9 cellular contexts compared by ENCODE assay signal in the genomic region with DNA sequence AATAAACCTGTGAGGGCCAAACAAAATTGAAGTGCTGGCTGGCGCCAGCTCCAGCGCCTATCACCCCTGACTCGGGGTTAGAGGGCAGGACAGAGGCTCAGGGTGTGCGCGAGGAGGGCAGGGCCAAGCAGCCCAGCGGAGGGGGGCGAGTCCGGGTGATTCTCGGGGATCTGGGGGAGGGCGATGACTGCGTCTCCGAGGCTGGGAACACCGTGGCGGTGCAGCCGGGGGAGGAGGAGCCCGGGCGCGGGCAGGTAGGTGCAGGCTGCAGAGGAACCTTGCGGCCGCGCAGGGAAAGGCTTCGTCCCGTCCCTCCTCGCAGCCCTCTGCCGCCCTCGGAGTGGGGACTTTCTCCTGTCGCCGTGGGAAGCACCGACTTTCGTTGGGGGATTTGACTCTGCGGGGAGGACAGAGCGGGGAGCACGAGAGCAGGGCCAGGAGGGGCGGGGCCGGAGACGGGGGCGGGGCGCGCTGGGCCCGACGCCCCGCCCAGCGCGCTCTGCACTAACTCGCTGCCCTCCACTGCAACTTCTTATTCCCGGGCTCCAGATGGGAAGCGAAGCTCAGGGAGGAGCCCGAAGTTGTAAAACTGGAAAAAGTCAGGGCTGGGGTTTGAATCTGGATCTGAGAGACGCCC. TPM values are rescaled to one million over a fixed set of nuclear protein-coding genes. Genes with fewer than 3 reads are reported as not detected.
DNase-seq lines count a peak whose midpoint lies in the region; ATAC-seq, FAIRE-seq and TF ChIP-seq lines count a peak whose summit lies in the region.
"Had no signal": no experiment of that assay in that cellular context is flagged by ENCODE, and none has a peak within 500 bp of the region (broad histone marks: within the 10 kb centered on the region; RNA-seq: fewer than 3 reads in every experiment).

No MANE protein-coding gene starts in this region.

- no peaks in the 10 kb centered on the region for H3K36me3 ChIP-seq in endothelial cell of umbilical vein (ENCODE audit: control insufficient read depth in 2 of 2, extremely low read depth in 1 of 2, insufficient read depth in 2 of 2, low read length in 2 of 2)

- no peak overlapping the region for H3T11ph ChIP-seq in H9 (ENCODE audit: low read length)

- no peak overlapping the region for H2BK15ac ChIP-seq in H9 (ENCODE audit: low read depth, low read length)

- FAIRE-seq in endothelial cell of umbilical vein (lab: Jason Lieb, UNC), result peak; percentile 77
- no peak for FAIRE-seq in H54 (lab: Jason Lieb, UNC)

- CTCF ChIA-PET in endothelial cell of umbilical vein (lab: Charles Lee), result no interaction called here

- no peak overlapping the region for H2AFZ ChIP-seq in H9 (ENCODE audit: low read length)
- peak overlapping the region; percentile 89 for H2AFZ ChIP-seq in endothelial cell of umbilical vein (ENCODE audit: low read depth, low read length)

- H2AK5ac ChIP-seq in H9 (ENCODE audit: insufficient read length, low read length), result no peak overlapping the region

- TF ChIP-seq POLR2A in endothelial cell of umbilical vein (IDR thresholded peaks at IDR 0.05; ENCODE audit: low read depth, low read length) (no peak), H54 (IDR thresholded peaks at IDR 0.05; ENCODE audit: low read depth, low read length) (no peak)

- H3K9ac ChIP-seq in H9 (ENCODE audit: extremely low read depth, insufficient read length, low read length) (no peak overlapping the region), endothelial cell of umbilical vein (replicated peaks; ENCODE audit: extremely low read depth, insufficient read depth, low read length) (no peak overlapping the region)

- H3K9me3 ChIP-seq in H9 (ENCODE audit: control insufficient read depth, low read depth, low read length) (no peaks in the 10 kb centered on the region), endothelial cell of umbilical vein (replicated peaks; ENCODE audit: control insufficient read depth, insufficient read depth, low read length) (no peaks in the 10 kb centered on the region)

- no peak overlapping the region for H3K27ac Mint-ChIP-seq in H9

- H3K4me1 ChIP-seq in H9 (ENCODE audit: insufficient read depth, low read length) (peaks cover 9% of the 10 kb centered on the region; the same call in 1 of the 2 replicates), endothelial cell of umbilical vein (ENCODE audit: control insufficient read depth, extremely low read depth, insufficient read depth, low read length) (peaks cover 23% of the 10 kb centered on the region)

- H3K23me2 ChIP-seq in H9 (ENCODE audit: insufficient read length, low read depth, low read length, poor library complexity, severe bottlenecking), result peaks cover 10% of the 10 kb centered on the region

- peaks cover 35% of the 10 kb centered on the region for H3K27me3 Mint-ChIP-seq in H9 (ENCODE audit: low read depth)

- H2BK20ac ChIP-seq in H9 (ENCODE audit: low read depth, low read length, poor library complexity, severe bottlenecking), result no peak overlapping the region

- H3K27me3 ChIP-seq in H9 (ENCODE audit: insufficient read depth, low read length) (no peaks in the 10 kb centered on the region; the same call in 1 of the 2 replicates), endothelial cell of umbilical vein (ENCODE audit: control insufficient read depth in 2 of 2, insufficient read depth in 2 of 2, low read length in 2 of 2) (no peaks in the 10 kb centered on the region)

- H3K18ac ChIP-seq in H9 (ENCODE audit: insufficient read length, low read depth, low read length), result peak overlapping the region; percentile 6

- peak overlapping the region; percentile 71 to 81 for H3K4me3 Mint-ChIP-seq in H9

- dilution Hi-C loops in endothelial cell of umbilical vein (cut with MboI; ENCODE audit: extremely low pct_ligation_motif_present, low sequenced_read_pairs), result loop anchor here (5.0 kb wide), 1 partner anchor 41 kb away; no protein-coding TSS in a partner anchor

- no peak for TF ChIP-seq CTCF in H9 (conservative IDR thresholded peaks at IDR 0.05)
- no peak for TF ChIP-seq CTCF in endothelial cell of umbilical vein (IDR thresholded peaks at IDR 0.05; ENCODE audit: extremely low read depth in 1 of 2, insufficient read depth in 1 of 2, low read depth in 1 of 2, low read length in 2 of 2)

- H3K4ac ChIP-seq in H9 (ENCODE audit: low read depth, low read length), result no peak overlapping the region

- no peaks in the 10 kb centered on the region for H3K9me3 Mint-ChIP-seq in H9

- H3K27ac ChIP-seq in H9 (ENCODE audit: insufficient read length, low read depth, low read length) (no peak overlapping the region), endothelial cell of umbilical vein (ENCODE audit: insufficient read depth, low read depth, low read length) (no peak overlapping the region)

- DNase-seq in COLO668 (lab: John Stamatoyannopoulos, UW; ENCODE audit: unreplicated experiment), result peak; percentile 51
- peak; percentile 83 for DNase-seq in H9
- peak; percentile 47 for DNase-seq in NCI-H226
- DNase-seq in activated CD8-positive, alpha-beta memory T cell treated with anti-CD3 and anti-CD28 coated beads for 24 hours, result peak; percentile 89
- DNase-seq in endothelial cell of umbilical vein (ENCODE audit: low read depth, low spot score), result peak; percentile 53
- DNase-seq in myocyte (ENCODE audit: low read depth), result peak; percentile 14
- peak; percentile 79 for DNase-seq in stimulated activated naive CD8-positive, alpha-beta T cell treated with anti-CD3 and anti-CD28 coated beads, Interleukin-15, Interleukin-2, amounts not matched to agents 100 U/mL and 50 U/mL, for 24 hours
- no peak for DNase-seq in H54 (ENCODE audit: insufficient read length, low spot score)

- H3K36me3 Mint-ChIP-seq in H9 (ENCODE audit: insufficient read depth in 1 of 3, low read depth in 3 of 3), result no peaks in the 10 kb centered on the region

- no peak overlapping the region for H4K8ac ChIP-seq in H9 (replicated peaks; ENCODE audit: insufficient read length, low read depth, low read length)

- no peak overlapping the region for H4K91ac ChIP-seq in H9 (ENCODE audit: insufficient read length, low read depth, low read length)

- no peak overlapping the region for H2BK120ac ChIP-seq in H9 (ENCODE audit: low read depth, low read length, poor library complexity, severe bottlenecking)

- no peak overlapping the region for H2BK12ac ChIP-seq in H9 (ENCODE audit: insufficient read length, low read depth, low read length)

- H2BK5ac ChIP-seq in H9 (ENCODE audit: insufficient read length, low read length), result no peak overlapping the region

- no peak overlapping the region for H3K23ac ChIP-seq in H9 (ENCODE audit: insufficient read length, low read depth, low read length)

- H4K5ac ChIP-seq in H9 (ENCODE audit: insufficient read length, low read depth, low read length), result no peak overlapping the region

- H3K9me1 ChIP-seq in endothelial cell of umbilical vein (replicated peaks; ENCODE audit: control insufficient read depth, extremely low read depth, insufficient read depth, low read length), result no peaks in the 10 kb centered on the region

- H3K4me2 ChIP-seq in H9 (ENCODE audit: insufficient read depth, insufficient read length, low read length) (peak overlapping the region; percentile 37), endothelial cell of umbilical vein (ENCODE audit: insufficient read depth, low read length) (peak overlapping the region; percentile 57)

- peak; percentile 67 for ATAC-seq in stimulated activated naive CD8-positive, alpha-beta T cell treated with anti-CD3 and anti-CD28 coated beads, Interleukin-15, Interleukin-2, amounts not matched to agents 100 U/mL and 50 U/mL, for 24 hours

- H3K56ac ChIP-seq in H9 (ENCODE audit: insufficient read length, low read depth, low read length), result no peak overlapping the region

- WGBS in H9 (ENCODE audit: extremely low coverage, insufficient read length, low lambda C conversion rate), result no CpG with 5 or more reads among the region's 49 CpGs

- intact Hi-C loops in endothelial cell of umbilical vein (cut with micrococcal nuclease), result no loop called here

- no peak overlapping the region for H3K14ac ChIP-seq in H9 (ENCODE audit: insufficient read depth, low read length)

- no peaks in the 10 kb centered on the region for H4K20me1 ChIP-seq in H9 (ENCODE audit: control insufficient read depth, insufficient read depth, insufficient read length)
- no peaks in the 10 kb centered on the region for H4K20me1 ChIP-seq in endothelial cell of umbilical vein (replicated peaks; ENCODE audit: control insufficient read depth, extremely low read depth, insufficient read depth, low read length)

- POLR2A ChIA-PET in endothelial cell of umbilical vein (lab: Charles Lee), result no interaction called here

- no peaks in the 10 kb centered on the region for H3K79me1 ChIP-seq in H9 (ENCODE audit: insufficient read depth, low read depth, low read length, poor library complexity, severe bottlenecking)

- peaks cover 23 to 42% of the 10 kb centered on the region in 2 experiments for H3K4me1 Mint-ChIP-seq in H9

- BruUV-seq in endothelial cell of umbilical vein (replicated peaks; lab: Mats Ljungman, UMichigan), result no TSS peak

- peak overlapping the region in 2 of 3 experiments; percentile 17 to 24 for H3K4me3 ChIP-seq in endothelial cell of umbilical vein (replicated peaks in 1 of 3; ENCODE audit: insufficient read depth in 1 of 3, low read depth in 1 of 3, low read length in 3 of 3)

- H3K79me2 ChIP-seq in H9 (ENCODE audit: insufficient read depth, low read length) (no peaks in the 10 kb centered on the region), endothelial cell of umbilical vein (ENCODE audit: control insufficient read depth, insufficient read depth, low read length) (no peaks in the 10 kb centered on the region)

RNA-seq across cellular contexts. Expression of gene RGS14, which starts 5.3 kb away (rescaled TPM):
- total RNA-seq in H9 (2021) (12.3 and 16.4 TPM in 2 replicates), endothelial cell of umbilical vein (4.3 and 4.8 TPM in 2 replicates), myocyte (2.5 and 4.1 TPM in 2 replicates)
- polyA plus RNA-seq in endothelial cell of umbilical vein, result 7.3 and 9.9 TPM in 2 replicates
- polyA plus RNA-seq in endothelial cell of umbilical vein (2011; cell fraction: cytosol; rRNA removed), result 5.6 and 7.6 TPM in 2 replicates
- 8.4 and 11.2 TPM in 2 replicates for polyA plus RNA-seq in endothelial cell of umbilical vein (2011; cell fraction: nucleus; rRNA removed)
- 5.1 and 7.5 TPM in 2 replicates for polyA plus RNA-seq in endothelial cell of umbilical vein (2012)
- 4.1 and 4.2 TPM in 2 replicates for polyA minus RNA-seq in endothelial cell of umbilical vein
- 1.6 TPM for polyA minus RNA-seq in endothelial cell of umbilical vein (2011; cell fraction: cytosol; rRNA and poly(A)+ RNA removed)
- polyA minus RNA-seq in endothelial cell of umbilical vein (2011; cell fraction: nucleus; rRNA and poly(A)+ RNA removed), result 2.2 and 3.8 TPM in 2 replicates
- 0.16 TPM for polyA plus RNA-seq in myocyte (2012)

RNA-seq across cellular contexts. Expression of gene LMAN2, which starts 11.5 kb away (rescaled TPM):
- total RNA-seq in H9 (2021), result 105 and 106 TPM in 2 replicates
- total RNA-seq in endothelial cell of umbilical vein, result 151 and 160 TPM in 2 replicates
- polyA plus RNA-seq in endothelial cell of umbilical vein, result 370 and 475 TPM in 2 replicates
- polyA plus RNA-seq in endothelial cell of umbilical vein (2011; cell fraction: cytosol; rRNA removed), result 338 and 363 TPM in 2 replicates
- 205 and 244 TPM in 2 replicates for polyA plus RNA-seq in endothelial cell of umbilical vein (2011; cell fraction: nucleus; rRNA removed)
- 154 and 161 TPM in 2 replicates for polyA plus RNA-seq in endothelial cell of umbilical vein (2012)
- polyA minus RNA-seq in endothelial cell of umbilical vein, result 316 and 343 TPM in 2 replicates
- 192 TPM for polyA minus RNA-seq in endothelial cell of umbilical vein (2011; cell fraction: cytosol; rRNA and poly(A)+ RNA removed)
- 84.3 and 117 TPM in 2 replicates for polyA minus RNA-seq in endothelial cell of umbilical vein (2011; cell fraction: nucleus; rRNA and poly(A)+ RNA removed)
- total RNA-seq in myocyte, result 155 and 179 TPM in 2 replicates
- polyA plus RNA-seq in myocyte (2012), result 200 TPM

RNA-seq across cellular contexts. Expression of gene SLC34A1, which starts 21.2 kb away (rescaled TPM):
- not detected in 2 replicates for total RNA-seq in H9 (2021)
- total RNA-seq in endothelial cell of umbilical vein, result not detected in 2 replicates
- not detected in 2 replicates for polyA plus RNA-seq in endothelial cell of umbilical vein
- not detected in 2 replicates for polyA plus RNA-seq in endothelial cell of umbilical vein (2011; cell fraction: cytosol; rRNA removed)
- not detected in 2 replicates for polyA plus RNA-seq in endothelial cell of umbilical vein (2011; cell fraction: nucleus; rRNA removed)
- polyA plus RNA-seq in endothelial cell of umbilical vein (2012), result not detected in 2 replicates
- not detected in 2 replicates for polyA minus RNA-seq in endothelial cell of umbilical vein
- not detected for polyA minus RNA-seq in endothelial cell of umbilical vein (2011; cell fraction: cytosol; rRNA and poly(A)+ RNA removed)
- polyA minus RNA-seq in endothelial cell of umbilical vein (2011; cell fraction: nucleus; rRNA and poly(A)+ RNA removed), result not detected in 2 replicates
- not detected in 2 replicates for total RNA-seq in myocyte
- not detected for polyA plus RNA-seq in myocyte (2012)

RNA-seq across cellular contexts. Expression of gene PFN3, which starts 37.5 kb away (rescaled TPM):
- total RNA-seq in H9 (2021) (not detected in 2 replicates), endothelial cell of umbilical vein (not detected in 2 replicates), myocyte (not detected in 2 replicates)
- polyA plus RNA-seq in endothelial cell of umbilical vein, result not detected in 2 replicates
- not detected in 2 replicates for polyA plus RNA-seq in endothelial cell of umbilical vein (2011; cell fraction: cytosol; rRNA removed)
- not detected in 2 replicates for polyA plus RNA-seq in endothelial cell of umbilical vein (2011; cell fraction: nucleus; rRNA removed)
- not detected in 2 replicates for polyA plus RNA-seq in endothelial cell of umbilical vein (2012)
- not detected in 2 replicates for polyA minus RNA-seq in endothelial cell of umbilical vein
- polyA minus RNA-seq in endothelial cell of umbilical vein (2011; cell fraction: cytosol; rRNA and poly(A)+ RNA removed), result not detected
- polyA minus RNA-seq in endothelial cell of umbilical vein (2011; cell fraction: nucleus; rRNA and poly(A)+ RNA removed), result not detected in 2 replicates
- not detected for polyA plus RNA-seq in myocyte (2012)
- total RNA-seq: HT1080 had no signal

RNA-seq across cellular contexts. Expression of gene F12, which starts 46.4 kb away (rescaled TPM):
- 2.3 and 3.5 TPM in 2 replicates for total RNA-seq in H9 (2021)
- 1.00 and 1.4 TPM in 2 replicates for total RNA-seq in endothelial cell of umbilical vein
- polyA plus RNA-seq in endothelial cell of umbilical vein, result 1.4 and 2.7 TPM in 2 replicates
- 0.66 and 1.1 TPM in 2 replicates for polyA plus RNA-seq in endothelial cell of umbilical vein (2011; cell fraction: cytosol; rRNA removed)
- polyA plus RNA-seq in endothelial cell of umbilical vein (2011; cell fraction: nucleus; rRNA removed), result 0.73 and 0.96 TPM in 2 replicates
- polyA plus RNA-seq in endothelial cell of umbilical vein (2012), result 1.6 and 1.7 TPM in 2 replicates
- polyA minus RNA-seq in endothelial cell of umbilical vein, result 0.24 and 0.57 TPM in 2 replicates
- 7.9 TPM for polyA minus RNA-seq in endothelial cell of umbilical vein (2011; cell fraction: cytosol; rRNA and poly(A)+ RNA removed)
- 0.29 TPM in 1 of 2 replicates, not detected in the other for polyA minus RNA-seq in endothelial cell of umbilical vein (2011; cell fraction: nucleus; rRNA and poly(A)+ RNA removed)
- 0.86 and 0.94 TPM in 2 replicates for total RNA-seq in myocyte
- polyA plus RNA-seq in myocyte (2012), result 0.64 TPM
